ENCODE assay signal across 2 cellular contexts in genomic region chr15:77976760-77977525, GRCh38.
TF ChIP-seq lines count a peak whose summit lies in the region.

No MANE protein-coding gene starts in this region.

TF ChIP-seq in A549, 52 proteins besides CTCF, POLR2A, EP300 and RAD21:
- peak; percentile 62 for TF ChIP-seq MAFK (IDR thresholded peaks at IDR 0.05; ENCODE audit: partially characterized antibody)
TF ChIP-seq in A549: peak in this region for 1; not testable (repeated sequence) for 51.

TF ChIP-seq in HepG2, 621 proteins besides CTCF, POLR2A, EP300 and RAD21:
- TF ChIP-seq MAFK (conservative IDR thresholded peaks at IDR 0.05 in 1 of 2, IDR thresholded peaks at IDR 0.05 in 1 of 2; ENCODE audit: low read length in 2 of 2) (peak; percentile 34 to 68; a peak in 3 of 4 replicates), MAFF (IDR thresholded peaks at IDR 0.05; ENCODE audit: low read depth, low read length) (peak; percentile 38; the same call in 1 of the 2 replicates)
